Comparison of ENCODE assay signal across 10 cellular contexts in the genomic region with DNA sequence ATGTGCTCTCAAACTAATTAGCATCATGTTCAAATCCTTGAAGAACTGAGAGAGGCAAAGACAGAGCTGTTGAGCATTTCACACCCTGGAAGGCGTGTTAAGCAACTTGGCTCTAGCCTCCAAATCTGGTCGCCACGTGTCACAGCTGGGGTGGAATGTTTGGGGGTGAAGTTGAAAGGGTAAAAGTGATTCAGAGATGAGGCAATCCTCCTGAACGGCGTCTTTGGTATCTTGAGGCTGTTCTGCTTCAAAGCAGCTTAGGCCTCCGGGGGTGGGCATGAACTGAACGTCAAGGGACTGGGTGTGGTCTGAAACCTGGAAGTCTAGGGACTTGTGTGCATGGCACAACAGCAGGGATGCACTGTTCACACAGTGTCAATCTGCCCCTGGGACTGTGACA.
DNase-seq lines count a peak whose midpoint lies in the region; ATAC-seq and TF ChIP-seq lines count a peak whose summit lies in the region.
"Had no signal": no experiment of that assay in that cellular context is flagged by ENCODE, and none has a peak within 500 bp of the region (broad histone marks: within the 10 kb centered on the region; RNA-seq: fewer than 3 reads in every experiment).

No MANE protein-coding gene starts in this region.

- peak overlapping the region; percentile 69 for H2BK12ac ChIP-seq in trophoblast cell (ENCODE audit: low read length)

- no peak overlapping the region for H2BK5ac ChIP-seq in trophoblast cell (ENCODE audit: low read depth, low read length, poor library complexity)

- H3K4me2 ChIP-seq in fibroblast of lung (ENCODE audit: extremely low read depth, insufficient read depth, low read length) (no peak overlapping the region), trophoblast cell (ENCODE audit: low read length) (no peak overlapping the region)

- H4K8ac ChIP-seq in trophoblast cell (ENCODE audit: low read depth, low read length) = no peak overlapping the region

- no peak overlapping the region for H2AFZ ChIP-seq in fibroblast of lung (ENCODE audit: low read length)
- no peak overlapping the region for H2AFZ ChIP-seq in trophoblast cell (ENCODE audit: insufficient read depth, low read length, poor library complexity)

- WGBS in trophoblast cell (ENCODE audit: extremely low coverage, insufficient coverage, insufficient read length) = no CpG with 5 or more reads among the region's 7 CpGs

- in situ Hi-C loops in Caki2 (cut with HindIII; ENCODE audit: low pct_unique_long_range_greater_than_20kb, low sequenced_read_pairs) = no loop called here

- H3K36me3 ChIP-seq in fibroblast of lung (ENCODE audit: control insufficient read depth, insufficient read depth, low read length) (peaks cover 23% of the 10 kb centered on the region), trophoblast cell (ENCODE audit: control insufficient read depth in 1 of 2, insufficient read depth in 2 of 2, low read length in 2 of 2) (peaks cover 0 to 3% of the 10 kb centered on the region in 2 experiments)

- no peak overlapping the region for H2AK5ac ChIP-seq in trophoblast cell (ENCODE audit: low read length)

- no peak overlapping the region for H3K14ac ChIP-seq in trophoblast cell (ENCODE audit: low read length)

- peak overlapping the region; percentile 84 for H3K27ac ChIP-seq in fibroblast of lung (ENCODE audit: insufficient read depth, low read length)
- H3K27ac ChIP-seq in trophoblast cell (ENCODE audit: low read depth, low read length) = peak overlapping the region; percentile 9

- no peaks in the 10 kb centered on the region for H4K20me1 ChIP-seq in fibroblast of lung (ENCODE audit: control insufficient read depth, extremely low read depth, insufficient read depth, low read length)

- H3K9me3 ChIP-seq in fibroblast of lung (ENCODE audit: control insufficient read depth, insufficient read depth, low read depth, low read length) = no peaks in the 10 kb centered on the region
- H3K9me3 ChIP-seq in trophoblast cell (ENCODE audit: insufficient read depth, low read depth, low read length) = no peaks in the 10 kb centered on the region

- H3K4me1 ChIP-seq in fibroblast of lung (ENCODE audit: control insufficient read depth, extremely low read depth, insufficient read depth, low read length) = peaks cover 90% of the 10 kb centered on the region
- H3K4me1 ChIP-seq in trophoblast cell (ENCODE audit: control insufficient read depth in 1 of 2, insufficient read depth in 2 of 2, low read length in 2 of 2) = peaks cover 30 to 33% of the 10 kb centered on the region in 2 experiments

- no peak overlapping the region for H4K12ac ChIP-seq in trophoblast cell (ENCODE audit: low read depth, low read length)

- H3K27me3 ChIP-seq in fibroblast of lung (ENCODE audit: control insufficient read depth, insufficient read depth, low read length) (no peaks in the 10 kb centered on the region), trophoblast cell (ENCODE audit: insufficient read depth, low read length) (no peaks in the 10 kb centered on the region)

- no peak for ATAC-seq in GM19463 (IDR thresholded peaks at IDR 0.05; ENCODE audit: unreplicated experiment)

- peaks cover 22% of the 10 kb centered on the region for H3K79me1 ChIP-seq in trophoblast cell (ENCODE audit: low read length)

- DNase-seq in Caki2 (ENCODE audit: low read depth) (peak; percentile 38), NOMO-1 treated with dmso at 0.1 percent for 144 hours (lab: John Stamatoyannopoulos, UW; ENCODE audit: unreplicated experiment) (peak; percentile 46), fibroblast of lung (ENCODE audit: low read depth in 2 of 2) (peak; percentile 78 to 90), trophoblast cell (peak; percentile 15 to 61), NCI-H1417 treated with DMSO at 0.1 percent for 48 hours (lab: John Stamatoyannopoulos, UW) (no peak), NCI-H2196 treated with DMSO at 0.1 percent for 48 hours (lab: John Stamatoyannopoulos, UW; ENCODE audit: unreplicated experiment) (no peak)
- no peak for DNase-seq in stimulated activated CD4-positive, alpha-beta T cell treated with anti-CD3 and anti-CD28 coated beads, Interleukin-4, amount 100 ng/mL, for 4 hours
- DNase-seq: activated T-cell treated with anti-CD3 and anti-CD28 coated beads, Interleukin-2, amount 50 U/mL, for 1 hour; GF-D8 had no signal

- H3K79me2 ChIP-seq in fibroblast of lung (ENCODE audit: control insufficient read depth, insufficient read depth, low read length) (peaks cover 50% of the 10 kb centered on the region), trophoblast cell (ENCODE audit: control insufficient read depth, insufficient read depth, low read length, poor library complexity) (peaks cover 3% of the 10 kb centered on the region)

- no peak overlapping the region for H3K23ac ChIP-seq in trophoblast cell (ENCODE audit: low read length)

- H3K9ac ChIP-seq in fibroblast of lung (ENCODE audit: insufficient read depth, low read length) (no peak overlapping the region), trophoblast cell (ENCODE audit: low read length) (no peak overlapping the region)

- H4K91ac ChIP-seq in trophoblast cell (ENCODE audit: low read depth, low read length) = peak overlapping the region; percentile 30

- no peak overlapping the region for H3K18ac ChIP-seq in trophoblast cell (ENCODE audit: low read length)

- no peak for TF ChIP-seq CTCF in fibroblast of lung (conservative IDR thresholded peaks at IDR 0.05 in 1 of 2, IDR thresholded peaks at IDR 0.05 in 1 of 2; ENCODE audit: low read depth in 1 of 2, low read length in 2 of 2)

- no peak overlapping the region for H3K4ac ChIP-seq in trophoblast cell (ENCODE audit: low read depth, low read length)

- H3K4me3 ChIP-seq in fibroblast of lung (replicated peaks in 1 of 4; ENCODE audit: control extremely low read depth in 1 of 4, insufficient read depth in 1 of 4, low read depth in 3 of 4, low read length in 4 of 4) (no peak overlapping the region), trophoblast cell (ENCODE audit: low read depth, low read length) (no peak overlapping the region)

- no peak overlapping the region for H2BK120ac ChIP-seq in trophoblast cell (ENCODE audit: insufficient read depth, low read length, poor library complexity)

Comparison
In these comparisons a context has a peak if more than half of its experiments do, and no peak if none do; other contexts are left out.
1. DNase-seq: peak in Caki2 (single experiment), NOMO-1 treated with dmso at 0.1 percent for 144 hours (single experiment), fibroblast of lung (2 of 2) and trophoblast cell (2 of 2); none in NCI-H1417 treated with DMSO at 0.1 percent for 48 hours (single experiment), stimulated activated CD4-positive, alpha-beta T cell treated with anti-CD3 and anti-CD28 coated beads, Interleukin-4, amount 100 ng/mL, for 4 hours (0 of 2) and NCI-H2196 treated with DMSO at 0.1 percent for 48 hours (single experiment).